In genomic region chr5:32020271-32020670, GRCh38 we compare ENCODE assay signal across 9 cellular contexts.
DNase-seq lines count a peak whose midpoint lies in the region; ATAC-seq and TF ChIP-seq lines count a peak whose summit lies in the region.
"Had no signal": no experiment of that assay in that cellular context is flagged by ENCODE, and none has a peak within 500 bp of the region (broad histone marks: within the 10 kb centered on the region; RNA-seq: fewer than 3 reads in every experiment).

No MANE protein-coding gene starts in this region.

- H3K4me1 Mint-ChIP-seq in activated naive CD8-positive, alpha-beta T cell treated with anti-CD3 and anti-CD28 coated beads, Interleukin-2, amount 50 U/mL, for 24 hours: peaks cover 10% of the 10 kb centered on the region

- dilution Hi-C loops in mammary epithelial cell (cut with HindIII; ENCODE audit: low sequenced_read_pairs): no loop called here

- 87% methylated on average over 4 of the region's 4 CpGs for WGBS in mammary epithelial cell (ENCODE audit: low coverage, missing lambda C conversion rate)

- peak overlapping the region; percentile 44 for H3K27ac Mint-ChIP-seq in activated naive CD8-positive, alpha-beta T cell treated with anti-CD3 and anti-CD28 coated beads, Interleukin-2, amount 50 U/mL, for 24 hours

- TF ChIP-seq CTCF in DOHH2 (IDR thresholded peaks at IDR 0.05; ENCODE audit: low read depth, low read length, poor library complexity, severe bottlenecking) (no peak), mammary epithelial cell (conservative IDR thresholded peaks at IDR 0.05 in 1 of 2, IDR thresholded peaks at IDR 0.05 in 1 of 2; ENCODE audit: extremely low read depth in 1 of 2, insufficient read depth in 1 of 2, low read depth in 1 of 2, low read length in 2 of 2) (no peak)

- H3K9me3 ChIP-seq in DOHH2 (ENCODE audit: control insufficient read depth, insufficient read depth, low read length) (no peaks in the 10 kb centered on the region), mammary epithelial cell (replicated peaks; ENCODE audit: insufficient read depth, low read length) (no peaks in the 10 kb centered on the region)

- no peaks in the 10 kb centered on the region for H3K27me3 ChIP-seq in DOHH2 (ENCODE audit: control insufficient read depth, low read length)
- H3K27me3 ChIP-seq in mammary epithelial cell (ENCODE audit: insufficient read depth, low read length): peaks cover 7% of the 10 kb centered on the region

- H3K36me3 ChIP-seq in DOHH2 (ENCODE audit: control insufficient read depth, low read length) (peaks cover 11% of the 10 kb centered on the region), mammary epithelial cell (ENCODE audit: insufficient read depth, low read length) (no peaks in the 10 kb centered on the region)

- peaks cover 54% of the 10 kb centered on the region for H3K4me1 ChIP-seq in DOHH2 (ENCODE audit: control insufficient read depth, low read length)
- H3K4me1 ChIP-seq in mammary epithelial cell (ENCODE audit: insufficient read depth, low read length): no peaks in the 10 kb centered on the region

- no peak overlapping the region for H2AFZ ChIP-seq in mammary epithelial cell (ENCODE audit: low read depth, low read length)

- H3K4me2 ChIP-seq in DOHH2 (ENCODE audit: low read length) (peak overlapping the region; percentile 91), mammary epithelial cell (ENCODE audit: insufficient read depth, low read depth, low read length) (no peak overlapping the region)

- no peaks in the 10 kb centered on the region for H3K27me3 Mint-ChIP-seq in activated naive CD8-positive, alpha-beta T cell treated with anti-CD3 and anti-CD28 coated beads, Interleukin-2, amount 50 U/mL, for 24 hours

- no peaks in the 10 kb centered on the region for H3K36me3 Mint-ChIP-seq in activated naive CD8-positive, alpha-beta T cell treated with anti-CD3 and anti-CD28 coated beads, Interleukin-2, amount 50 U/mL, for 24 hours (ENCODE audit: low read depth)

- in situ Hi-C loops in mammary epithelial cell (cut with MboI; ENCODE audit: low sequenced_read_pairs in 2 of 2): no loop called here

- intact Hi-C loops in mammary epithelial cell (cut with micrococcal nuclease): no loop called here
- intact Hi-C loops in head of caudate nucleus (cut with DNase I): loop anchor here (10.0 kb wide), 2 partner anchors 55 to 95 kb away; no protein-coding TSS in a partner anchor

- H3K9me2 ChIP-seq in DOHH2 (replicated peaks; ENCODE audit: control insufficient read depth, low read length): no peaks in the 10 kb centered on the region

- H3K9me3 Mint-ChIP-seq in activated naive CD8-positive, alpha-beta T cell treated with anti-CD3 and anti-CD28 coated beads, Interleukin-2, amount 50 U/mL, for 24 hours: no peaks in the 10 kb centered on the region

- peak overlapping the region; percentile 47 for H3K4me3 Mint-ChIP-seq in activated naive CD8-positive, alpha-beta T cell treated with anti-CD3 and anti-CD28 coated beads, Interleukin-2, amount 50 U/mL, for 24 hours

- BruUV-seq in mammary epithelial cell (replicated peaks; lab: Mats Ljungman, UMichigan): no TSS peak

- no peaks in the 10 kb centered on the region for H4K20me1 ChIP-seq in DOHH2 (ENCODE audit: control insufficient read depth, insufficient read depth, low read depth, low read length)
- H4K20me1 ChIP-seq in mammary epithelial cell (ENCODE audit: insufficient read depth, low read length): no peaks in the 10 kb centered on the region

- H3K79me2 ChIP-seq in DOHH2 (ENCODE audit: control insufficient read depth, low read length): peaks cover 33% of the 10 kb centered on the region
- no peaks in the 10 kb centered on the region for H3K79me2 ChIP-seq in mammary epithelial cell (ENCODE audit: insufficient read depth, low read length)

- no peak overlapping the region for H3K9ac ChIP-seq in mammary epithelial cell (ENCODE audit: insufficient read depth, low read length)

- CTCF ChIA-PET in mammary epithelial cell (lab: Charles Lee; ENCODE audit: low non-redundant PET): no interaction called here

- no peak for DNase-seq in activated naive CD8-positive, alpha-beta T cell treated with anti-CD3 and anti-CD28 coated beads, Interleukin-2, amount 50 U/mL, for 24 hours
- DNase-seq in NCI-H510A treated with DMSO at 0.1 percent for 48 hours (lab: John Stamatoyannopoulos, UW): no peak
- DNase-seq in mammary epithelial cell: no peak
- no peak for DNase-seq in caudate nucleus (lab: John Stamatoyannopoulos, UW)
- DNase-seq in head of caudate nucleus: no peak
- DNase-seq: effector CD4-positive, alpha-beta T cell had no signal

- H3K4me3 ChIP-seq in DOHH2 (ENCODE audit: low read length) (peak overlapping the region; percentile 51), mammary epithelial cell (replicated peaks in 1 of 3; ENCODE audit: insufficient read depth in 1 of 3, low read depth in 2 of 3, low read length in 3 of 3) (no peak overlapping the region)

- ATAC-seq in GM19455 (IDR thresholded peaks at IDR 0.05; ENCODE audit: unreplicated experiment) (peak; percentile 79), HG03354 (IDR thresholded peaks at IDR 0.05; ENCODE audit: poor library complexity, severe bottlenecking, unreplicated experiment) (peak; percentile 92)
- ATAC-seq in activated naive CD8-positive, alpha-beta T cell treated with anti-CD3 and anti-CD28 coated beads, Interleukin-2, amount 50 U/mL, for 24 hours: peak; percentile 34

- H3K27ac ChIP-seq in DOHH2 (ENCODE audit: low read depth, low read length) (peak overlapping the region; percentile 59), mammary epithelial cell (ENCODE audit: insufficient read depth, low read depth, low read length) (no peak overlapping the region), caudate nucleus (ENCODE audit: low read depth, low read length) (no peak overlapping the region)

- H3F3A ChIP-seq in DOHH2 (ENCODE audit: control insufficient read depth, insufficient read depth): peaks cover 6% of the 10 kb centered on the region

Comparison
In these comparisons a context has a peak if more than half of its experiments do, and no peak if none do; other contexts are left out.
1. ATAC-seq: peak in every context shown above with its lines; median percentile 92 in HG03354; 79 in GM19455; 34 in activated naive CD8-positive, alpha-beta T cell treated with anti-CD3 and anti-CD28 coated beads, Interleukin-2, amount 50 U/mL, for 24 hours.